ENCODE assay signal across 13 cellular contexts in genomic region chr11:113862430-113862829, GRCh38. TPM values are rescaled to one million over a fixed set of nuclear protein-coding genes. Genes with fewer than 3 reads are reported as not detected.
DNase-seq lines count a peak whose midpoint lies in the region; ATAC-seq and TF ChIP-seq lines count a peak whose summit lies in the region.
"Had no signal": no experiment of that assay in that cellular context is flagged by ENCODE, and none has a peak within 500 bp of the region (broad histone marks: within the 10 kb centered on the region; RNA-seq: fewer than 3 reads in every experiment).

No MANE protein-coding gene starts in this region.

- ATAC-seq in HG03045 (IDR thresholded peaks at IDR 0.05; ENCODE audit: unreplicated experiment) (no peak), GM21737 (IDR thresholded peaks at IDR 0.05; ENCODE audit: unreplicated experiment) (no peak)
- ATAC-seq: stimulated activated naive B cell treated with anti-CD40 and anti-IgM and Interleukin-4, amounts not matched to agents 10 μg/mL and 1 μg/mL and 100 μg/mL, for 72 hours had no signal

- no peaks in the 10 kb centered on the region for H3K27me3 Mint-ChIP-seq in activated CD4-positive, alpha-beta memory T cell treated with anti-CD3 and anti-CD28 coated beads, Interleukin-2, amount 10 ng/mL, durations not matched to agents 7 days and 5 days
- H3K27me3 Mint-ChIP-seq: stimulated activated naive B cell treated with anti-CD40 and anti-IgM and Interleukin-4, amounts not matched to agents 10 μg/mL and 1 μg/mL and 100 μg/mL, for 72 hours had no signal

- H3K9me3 ChIP-seq in HEK293 (ENCODE audit: control insufficient read depth, insufficient read depth, low read depth, low read length), result no peaks in the 10 kb centered on the region

- DNase-seq in AG08396 (ENCODE audit: low spot score), result peak; percentile 13
- no peak for DNase-seq in activated CD4-positive, alpha-beta memory T cell treated with anti-CD3 and anti-CD28 coated beads, Interleukin-2, amount 10 ng/mL, durations not matched to agents 7 days and 5 days
- peak; percentile 36 for DNase-seq in iPS-NIHi7 (ENCODE audit: extremely low spot score)
- no peak for DNase-seq in dermis blood vessel endothelial cell
- no peak for DNase-seq in cerebellum (ENCODE audit: low spot score)
- DNase-seq: anterior cingulate cortex; foreskin melanocyte; stimulated activated CD4-positive, alpha-beta T cell treated with anti-CD3 and anti-CD28 coated beads, Interleukin-12 subunit alpha, Interleukin-12 subunit beta, amount 100 ng/mL, for 4 hours; stimulated activated naive B cell treated with anti-CD40 and anti-IgM and Interleukin-4, amounts not matched to agents 10 μg/mL and 1 μg/mL and 100 μg/mL, for 72 hours had no signal

- H3K36me3 ChIP-seq in HEK293 (ENCODE audit: control insufficient read depth in 2 of 2, insufficient read depth in 1 of 2, low read length in 2 of 2), result peaks cover 3 to 23% of the 10 kb centered on the region in 2 experiments; a peak in 2 of 3 replicates

- peaks cover 34% of the 10 kb centered on the region for H3K4me1 Mint-ChIP-seq in activated CD4-positive, alpha-beta memory T cell treated with anti-CD3 and anti-CD28 coated beads, Interleukin-2, amount 10 ng/mL, durations not matched to agents 7 days and 5 days

- POLR2A ChIA-PET in HEK293 (lab: Yijun Ruan, JAX), result no interaction called here
- POLR2A ChIA-PET in activated CD4-positive, alpha-beta memory T cell treated with anti-CD3 and anti-CD28 coated beads, Interleukin-2, amount 10 ng/mL, durations not matched to agents 7 days and 5 days (lab: Charles Lee), result interaction anchor here (0.9 to 1.7 kb wide), 2 partner anchors 12 to 22 kb away, joined by 3 to 8 read pairs; no protein-coding TSS in a partner anchor

- H3K27ac ChIP-seq in HEK293 (ENCODE audit: extremely low read depth, low read depth, low read length), result no peak overlapping the region

- no peaks in the 10 kb centered on the region for H3K9me3 Mint-ChIP-seq in activated CD4-positive, alpha-beta memory T cell treated with anti-CD3 and anti-CD28 coated beads, Interleukin-2, amount 10 ng/mL, durations not matched to agents 7 days and 5 days
- H3K9me3 Mint-ChIP-seq: stimulated activated naive B cell treated with anti-CD40 and anti-IgM and Interleukin-4, amounts not matched to agents 10 μg/mL and 1 μg/mL and 100 μg/mL, for 72 hours had no signal

- peak overlapping the region; percentile 66 for H3K27ac Mint-ChIP-seq in activated CD4-positive, alpha-beta memory T cell treated with anti-CD3 and anti-CD28 coated beads, Interleukin-2, amount 10 ng/mL, durations not matched to agents 7 days and 5 days
- H3K27ac Mint-ChIP-seq: stimulated activated naive B cell treated with anti-CD40 and anti-IgM and Interleukin-4, amounts not matched to agents 10 μg/mL and 1 μg/mL and 100 μg/mL, for 72 hours had no signal

- peaks cover 39% of the 10 kb centered on the region for H3K36me3 Mint-ChIP-seq in activated CD4-positive, alpha-beta memory T cell treated with anti-CD3 and anti-CD28 coated beads, Interleukin-2, amount 10 ng/mL, durations not matched to agents 7 days and 5 days (ENCODE audit: low read depth)

- no peak overlapping the region for H3K4me3 Mint-ChIP-seq in activated CD4-positive, alpha-beta memory T cell treated with anti-CD3 and anti-CD28 coated beads, Interleukin-2, amount 10 ng/mL, durations not matched to agents 7 days and 5 days
- H3K4me3 Mint-ChIP-seq: stimulated activated naive B cell treated with anti-CD40 and anti-IgM and Interleukin-4, amounts not matched to agents 10 μg/mL and 1 μg/mL and 100 μg/mL, for 72 hours had no signal

- TF ChIP-seq CTCF in HEK293 (tag by site-specific recombination; IDR thresholded peaks at IDR 0.05), result no peak

- no peak overlapping the region for H3K4me3 ChIP-seq in HEK293 (ENCODE audit: low read depth, low read length)

- peaks cover 3% of the 10 kb centered on the region; the same call in 1 of the 2 replicates for H3K4me1 ChIP-seq in HEK293 (ENCODE audit: control insufficient read depth, insufficient read depth, low read length)

- CTCF ChIA-PET in HEK293 (lab: Yijun Ruan, JAX), result interaction anchor here (0.6 kb wide), 1 partner anchor 25 kb away, joined by 3 read pairs; no protein-coding TSS in a partner anchor
- CTCF ChIA-PET in activated CD4-positive, alpha-beta memory T cell treated with anti-CD3 and anti-CD28 coated beads, Interleukin-2, amount 10 ng/mL, durations not matched to agents 7 days and 5 days (lab: Charles Lee), result interaction anchor here (0.8 kb wide), 1 partner anchor 12 kb away, joined by 3 read pairs; no protein-coding TSS in a partner anchor

TF ChIP-seq in HEK293, 187 proteins besides CTCF, POLR2A, EP300 and RAD21:
- TF ChIP-seq PRDM6 (tag by site-specific recombination; IDR thresholded peaks at IDR 0.05) (no peak), EGR2 (tag by site-specific recombination; IDR thresholded peaks at IDR 0.05; ENCODE audit: low read depth) (0 out of 2 replicates have a peak, but pooled peaks have one; percentile 36), ZNF169 (tag by site-specific recombination; IDR thresholded peaks at IDR 0.05) (no peak), GLIS1 (tag by site-specific recombination; IDR thresholded peaks at IDR 0.05) (no peak), ZNF449 (tag by site-specific recombination; IDR thresholded peaks at IDR 0.05) (no peak), ZNF211 (tag by site-specific recombination; IDR thresholded peaks at IDR 0.05; ENCODE audit: low read depth) (no peak), ZNF776 (tag by site-specific recombination; IDR thresholded peaks at IDR 0.05; ENCODE audit: borderline replicate concordance) (no peak), ZFHX2 (tag by site-specific recombination; conservative IDR thresholded peaks at IDR 0.05) (peak; percentile 29; the same call in 1 of the 2 replicates), ZBTB17 (tag by site-specific recombination; IDR thresholded peaks at IDR 0.05) (0 out of 2 replicates have a peak, but pooled peaks have one; percentile 35)
TF ChIP-seq in HEK293: peak in this region for 3.

RNA-seq across cellular contexts. Expression of gene USP28, which starts 12.9 kb away (rescaled TPM):
- 10 to 100 TPM; 52.3 to 53.8 TPM for total RNA-seq in activated CD4-positive, alpha-beta memory T cell treated with anti-CD3 and anti-CD28 coated beads, Interleukin-2, amount 10 ng/mL, durations not matched to agents 7 days and 5 days
- total RNA-seq in dermis blood vessel endothelial cell (38.5 and 53.2 TPM in 2 replicates), cerebellum (29.7 TPM)

RNA-seq across cellular contexts. Expression of gene HTR3B, which starts 42.2 kb away (rescaled TPM):
- total RNA-seq in activated CD4-positive, alpha-beta memory T cell treated with anti-CD3 and anti-CD28 coated beads, Interleukin-2, amount 10 ng/mL, durations not matched to agents 7 days and 5 days, result not detected
- total RNA-seq in dermis blood vessel endothelial cell, result not detected in 2 replicates
- total RNA-seq in cerebellum, result 0.27 TPM
- total RNA-seq: OCI-LY7 had no signal

Comparison
In these comparisons a context has a peak if more than half of its experiments do, and no peak if none do; other contexts are left out.
1. DNase-seq: peak in AG08396 (single experiment) and iPS-NIHi7 (single experiment); none in activated CD4-positive, alpha-beta memory T cell treated with anti-CD3 and anti-CD28 coated beads, Interleukin-2, amount 10 ng/mL, durations not matched to agents 7 days and 5 days (single experiment), dermis blood vessel endothelial cell (single experiment) and cerebellum (single experiment).